ENCODE assay signal across 1 cellular context in genomic region chr17:40411821-40412220, GRCh38.
TF ChIP-seq lines count a peak whose summit lies in the region.

No MANE protein-coding gene starts in this region.

TF ChIP-seq in GM23338, 12 proteins besides CTCF, POLR2A, EP300 and RAD21 (continued from another document):
- TF ChIP-seq ZNF462 (CRISPR knock-in tag; IDR thresholded peaks at IDR 0.05), result no peak
- TF ChIP-seq, protein P1, sequence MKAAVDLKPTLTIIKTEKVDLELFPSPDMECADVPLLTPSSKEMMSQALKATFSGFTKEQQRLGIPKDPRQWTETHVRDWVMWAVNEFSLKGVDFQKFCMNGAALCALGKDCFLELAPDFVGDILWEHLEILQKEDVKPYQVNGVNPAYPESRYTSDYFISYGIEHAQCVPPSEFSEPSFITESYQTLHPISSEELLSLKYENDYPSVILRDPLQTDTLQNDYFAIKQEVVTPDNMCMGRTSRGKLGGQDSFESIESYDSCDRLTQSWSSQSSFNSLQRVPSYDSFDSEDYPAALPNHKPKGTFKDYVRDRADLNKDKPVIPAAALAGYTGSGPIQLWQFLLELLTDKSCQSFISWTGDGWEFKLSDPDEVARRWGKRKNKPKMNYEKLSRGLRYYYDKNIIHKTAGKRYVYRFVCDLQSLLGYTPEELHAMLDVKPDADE (IDR thresholded peaks at IDR 0.05), result no peak
- TF ChIP-seq EZH2phosphoT487 (IDR thresholded peaks at IDR 0.05; ENCODE audit: unreplicated experiment), result no peak
- TF ChIP-seq NANOG (IDR thresholded peaks at IDR 0.05; ENCODE audit: borderline replicate concordance), result no peak
- TF ChIP-seq REST (IDR thresholded peaks at IDR 0.05; ENCODE audit: unreplicated experiment), result no peak
- no peak for TF ChIP-seq CREB1 (CRISPR knock-in tag; IDR thresholded peaks at IDR 0.05; ENCODE audit: low read depth)
